ENCODE assay signal across 26 cellular contexts in genomic region chr1:11132571-11133293, GRCh38. TPM values are rescaled to one million over a fixed set of nuclear protein-coding genes. Genes with fewer than 3 reads are reported as not detected.
DNase-seq lines count a peak whose midpoint lies in the region; ATAC-seq, FAIRE-seq and TF ChIP-seq lines count a peak whose summit lies in the region.
"Had no signal": no experiment of that assay in that cellular context is flagged by ENCODE, and none has a peak within 500 bp of the region (broad histone marks: within the 10 kb centered on the region; RNA-seq: fewer than 3 reads in every experiment).

No MANE protein-coding gene starts in this region.

- H4K20me1 ChIP-seq in DND-41 (ENCODE audit: insufficient read depth, low read length), result no peaks in the 10 kb centered on the region
- H4K20me1 ChIP-seq in HCT116 (ENCODE audit: insufficient read depth), result no peaks in the 10 kb centered on the region

- no peak for FAIRE-seq in RCC 7860 (lab: Jason Lieb, UNC)
- FAIRE-seq: H54 had no signal

- no peak overlapping the region for H3K4me3 ChIP-seq in DND-41 (ENCODE audit: low read depth in 1 of 2, low read length in 2 of 2)
- no peak overlapping the region for H3K4me3 ChIP-seq in HCT116 (replicated peaks in 1 of 2; ENCODE audit: low read depth in 1 of 2, low read length in 2 of 2)
- H3K4me3 ChIP-seq in WERI-Rb-1 (ENCODE audit: low read depth, low read length), result no peak overlapping the region; the same call in 1 of the 2 replicates
- H3K4me3 ChIP-seq: body of pancreas had no signal

- no peaks in the 10 kb centered on the region for H3K9me2 ChIP-seq in HCT116 (ENCODE audit: insufficient read depth)

- H3K4me1 ChIP-seq in DND-41 (ENCODE audit: insufficient read depth, low read length) (no peaks in the 10 kb centered on the region), HCT116 (ENCODE audit: control insufficient read depth in 1 of 2, insufficient read depth in 2 of 2, low read length in 2 of 2) (no peaks in the 10 kb centered on the region)
- H3K4me1 ChIP-seq: body of pancreas, parathyroid adenoma had no signal

- TF ChIP-seq CTCF in DND-41 (IDR thresholded peaks at IDR 0.05; ENCODE audit: borderline replicate concordance, extremely low read depth, low read length, poor library complexity, severe bottlenecking) (no peak), HCT116 (IDR thresholded peaks at IDR 0.05 in 2 of 3, conservative IDR thresholded peaks at IDR 0.05 in 1 of 3; ENCODE audit: borderline replicate concordance in 1 of 3, insufficient read depth in 1 of 3, low read depth in 2 of 3, low read length in 2 of 3) (no peak), WERI-Rb-1 (IDR thresholded peaks at IDR 0.05; ENCODE audit: low read depth, low read length) (peak; percentile 88)

- RAD21 ChIA-PET in HCT116 (lab: Charles Lee; ENCODE audit: low non-redundant PET in 1 of 2, low total read pairs in 2 of 2, uncharacterized antibody in 2 of 2, unreplicated experiment in 2 of 2), result no interaction called here

- TF ChIP-seq POLR2A in HCT116 (IDR thresholded peaks at IDR 0.05; ENCODE audit: borderline replicate concordance, extremely low read depth, insufficient read depth, insufficient read length), result no peak

- H3K4me2 ChIP-seq in DND-41 (ENCODE audit: insufficient read depth, low read length) (no peak overlapping the region), HCT116 (ENCODE audit: low read length) (no peak overlapping the region)
- H3K4me2 ChIP-seq: KMS-11 had no signal

- no peak overlapping the region for H3K27ac ChIP-seq in DND-41 (ENCODE audit: low read length)
- H3K27ac ChIP-seq in HCT116 (ENCODE audit: low read depth, low read length), result no peak overlapping the region
- peak overlapping the region; percentile 78 for H3K27ac ChIP-seq in WERI-Rb-1
- H3K27ac ChIP-seq: body of pancreas, foreskin keratinocyte, KMS-11, parathyroid adenoma had no signal

- intact Hi-C loops in HCT116 (cut with micrococcal nuclease) (no loop called here), left ventricle myocardium superior (cut with micrococcal nuclease) (no loop called here)

- no peak for TF ChIP-seq RAD21 in HCT116 (IDR thresholded peaks at IDR 0.05; ENCODE audit: low read depth)

- H3K9me3 ChIP-seq in DND-41 (ENCODE audit: insufficient read depth, low read length, severe bottlenecking) (no peaks in the 10 kb centered on the region), HCT116 (ENCODE audit: control insufficient read depth in 1 of 2, insufficient read depth in 1 of 2, low read depth in 1 of 2, low read length in 2 of 2) (no peaks in the 10 kb centered on the region), WERI-Rb-1 (ENCODE audit: severe bottlenecking) (no peaks in the 10 kb centered on the region)
- H3K9me3 ChIP-seq: body of pancreas had no signal

- H3K9ac ChIP-seq in DND-41 (ENCODE audit: low read depth, low read length), result no peak overlapping the region
- H3K9ac ChIP-seq in HCT116 (ENCODE audit: low read length), result no peak overlapping the region
- H3K9ac ChIP-seq: KMS-11, parathyroid adenoma had no signal

- DNase-seq in DND-41 (no peak), HCT116 (ENCODE audit: low read depth, low spot score) (no peak), WERI-Rb-1 (peak; percentile 86), left ventricle myocardium superior (no peak), RCC 7860 (ENCODE audit: low spot score) (no peak), cerebellar nuclear complex (lab: John Stamatoyannopoulos, UW) (no peak)
- DNase-seq in stimulated activated CD4-positive, alpha-beta T cell treated with anti-CD3 and anti-CD28 coated beads, Interleukin-15, amount 100 ng/mL, for 24 hours, result no peak
- DNase-seq: activated CD4-positive, alpha-beta T cell treated with anti-CD3 and anti-CD28 coated beads for 48 hours; activated CD8-positive, alpha-beta memory T cell treated with anti-CD3 and anti-CD28 coated beads, Interleukin-2, amount 10 ng/mL, durations not matched to agents 7 days and 5 days; activated naive CD8-positive, alpha-beta T cell treated with anti-CD3 and anti-CD28 coated beads, Interleukin-2, amount 50 U/mL, for 24 hours; body of pancreas; CD8-positive, alpha-beta T cell; cortex of kidney; foreskin keratinocyte; hypothalamus; kidney glomerular epithelial cell; naive thymus-derived CD4-positive, alpha-beta T cell; NCI-H187; NCI-H345; stimulated activated CD4-positive, alpha-beta T cell treated with anti-CD3 and anti-CD28 coated beads, Interleukin-2, amount 100 ng/mL, for 24 hours; stimulated activated naive CD4-positive, alpha-beta T cell treated with Interleukin-2 at 50 U/mL for 16 hours; SW 1271 had no signal

- peak; percentile 42; the same call in 2 of the 3 replicates for ATAC-seq in DND-41 (ENCODE audit: insufficient read depth, low read depth)
- 0 out of 2 replicates have a peak, but pooled peaks have one; percentile 49 for ATAC-seq in HCT116
- peak; percentile 70 for ATAC-seq in left ventricle myocardium superior
- ATAC-seq: activated CD8-positive, alpha-beta memory T cell treated with anti-CD3 and anti-CD28 coated beads, Interleukin-2, amount 10 ng/mL, durations not matched to agents 7 days and 5 days; activated naive CD8-positive, alpha-beta T cell treated with anti-CD3 and anti-CD28 coated beads, Interleukin-2, amount 50 U/mL, for 24 hours; body of pancreas; CD8-positive, alpha-beta T cell; foreskin keratinocyte; naive thymus-derived CD4-positive, alpha-beta T cell had no signal

- H2AFZ ChIP-seq in DND-41 (ENCODE audit: low read depth, low read length) (no peak overlapping the region), HCT116 (ENCODE audit: low read depth, low read length, poor library complexity, severe bottlenecking) (no peak overlapping the region)
- H2AFZ ChIP-seq: parathyroid adenoma had no signal

- POLR2A ChIA-PET in HCT116 (lab: Charles Lee), result no interaction called here

- CTCF ChIA-PET in HCT116 (lab: Charles Lee), result no interaction called here

- H3K79me2 ChIP-seq in DND-41 (ENCODE audit: insufficient read depth, low read length) (no peaks in the 10 kb centered on the region), HCT116 (ENCODE audit: insufficient read depth, low read length) (no peaks in the 10 kb centered on the region)
- H3K79me2 ChIP-seq: parathyroid adenoma had no signal

- H3K36me3 ChIP-seq in DND-41 (ENCODE audit: insufficient read depth, low read length) (peaks cover 84% of the 10 kb centered on the region), HCT116 (ENCODE audit: control insufficient read depth in 1 of 2, insufficient read depth in 2 of 2, low read length in 2 of 2) (peaks cover 18 to 33% of the 10 kb centered on the region in 2 experiments; a peak in 3 of 4 replicates), WERI-Rb-1 (peaks cover 71% of the 10 kb centered on the region)

- BruUV-seq in HCT116 (replicated peaks; lab: Mats Ljungman, UMichigan), result no TSS peak

- H3K27me3 ChIP-seq in DND-41 (ENCODE audit: insufficient read depth, low read length, poor library complexity) (no peaks in the 10 kb centered on the region), HCT116 (ENCODE audit: insufficient read depth, low read length) (no peaks in the 10 kb centered on the region), WERI-Rb-1 (ENCODE audit: insufficient read depth, low read depth, severe bottlenecking) (no peaks in the 10 kb centered on the region)
- H3K27me3 ChIP-seq: body of pancreas, foreskin keratinocyte had no signal

TF ChIP-seq in HCT116, 20 proteins besides CTCF, POLR2A, EP300 and RAD21 (continues in another document):
- TF ChIP-seq FOSL1 (IDR thresholded peaks at IDR 0.05; ENCODE audit: low read depth) (no peak), CEBPB (IDR thresholded peaks at IDR 0.05; ENCODE audit: low read depth) (no peak), SP1 (IDR thresholded peaks at IDR 0.05; ENCODE audit: low read depth) (no peak), ZFX (IDR thresholded peaks at IDR 0.05) (no peak), JUND (IDR thresholded peaks at IDR 0.05) (no peak)
- TF ChIP-seq, protein P1, sequence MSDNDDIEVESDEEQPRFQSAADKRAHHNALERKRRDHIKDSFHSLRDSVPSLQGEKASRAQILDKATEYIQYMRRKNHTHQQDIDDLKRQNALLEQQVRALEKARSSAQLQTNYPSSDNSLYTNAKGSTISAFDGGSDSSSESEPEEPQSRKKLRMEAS (IDR thresholded peaks at IDR 0.05), result no peak
- TF ChIP-seq, protein P2, sequence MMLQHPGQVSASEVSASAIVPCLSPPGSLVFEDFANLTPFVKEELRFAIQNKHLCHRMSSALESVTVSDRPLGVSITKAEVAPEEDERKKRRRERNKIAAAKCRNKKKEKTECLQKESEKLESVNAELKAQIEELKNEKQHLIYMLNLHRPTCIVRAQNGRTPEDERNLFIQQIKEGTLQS (IDR thresholded peaks at IDR 0.05), result no peak
- TF ChIP-seq, protein P3, sequence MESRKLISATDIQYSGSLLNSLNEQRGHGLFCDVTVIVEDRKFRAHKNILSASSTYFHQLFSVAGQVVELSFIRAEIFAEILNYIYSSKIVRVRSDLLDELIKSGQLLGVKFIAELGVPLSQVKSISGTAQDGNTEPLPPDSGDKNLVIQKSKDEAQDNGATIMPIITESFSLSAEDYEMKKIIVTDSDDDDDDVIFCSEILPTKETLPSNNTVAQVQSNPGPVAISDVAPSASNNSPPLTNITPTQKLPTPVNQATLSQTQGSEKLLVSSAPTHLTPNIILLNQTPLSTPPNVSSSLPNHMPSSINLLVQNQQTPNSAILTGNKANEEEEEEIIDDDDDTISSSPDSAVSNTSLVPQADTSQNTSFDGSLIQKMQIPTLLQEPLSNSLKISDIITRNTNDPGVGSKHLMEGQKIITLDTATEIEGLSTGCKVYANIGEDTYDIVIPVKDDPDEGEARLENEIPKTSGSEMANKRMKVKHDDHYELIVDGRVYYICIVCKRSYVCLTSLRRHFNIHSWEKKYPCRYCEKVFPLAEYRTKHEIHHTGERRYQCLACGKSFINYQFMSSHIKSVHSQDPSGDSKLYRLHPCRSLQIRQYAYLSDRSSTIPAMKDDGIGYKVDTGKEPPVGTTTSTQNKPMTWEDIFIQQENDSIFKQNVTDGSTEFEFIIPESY (IDR thresholded peaks at IDR 0.05; ENCODE audit: extremely low read depth, insufficient replicate concordance, low read length), result no peak

RNA-seq across cellular contexts. Expression of gene EXOSC10, which starts 33.1 kb away (rescaled TPM):
- total RNA-seq in HCT116 (2021; ENCODE audit: unreplicated experiment) (80.7 TPM), left ventricle myocardium superior (20.4 TPM)
- polyA plus RNA-seq in HCT116 (2012), result 54.2 and 62.1 TPM in 2 replicates

RNA-seq across cellular contexts. Expression of gene ANGPTL7, which starts 56.4 kb away (rescaled TPM):
- not detected for total RNA-seq in HCT116 (2021; ENCODE audit: unreplicated experiment)
- not detected in 2 replicates for polyA plus RNA-seq in HCT116 (2012)
- total RNA-seq in left ventricle myocardium superior, result 1.0 TPM
- total RNA-seq: activated CD8-positive, alpha-beta memory T cell treated with anti-CD3 and anti-CD28 coated beads, Interleukin-2, amount 10 ng/mL, durations not matched to agents 7 days and 5 days; CD8-positive, alpha-beta T cell; foreskin keratinocyte; naive thymus-derived CD4-positive, alpha-beta T cell; RPMI7951 had no signal
- polyA plus RNA-seq: foreskin keratinocyte; naive thymus-derived CD4-positive, alpha-beta T cell had no signal
